1 cellular context compared by ENCODE assay signal in the genomic region with DNA sequence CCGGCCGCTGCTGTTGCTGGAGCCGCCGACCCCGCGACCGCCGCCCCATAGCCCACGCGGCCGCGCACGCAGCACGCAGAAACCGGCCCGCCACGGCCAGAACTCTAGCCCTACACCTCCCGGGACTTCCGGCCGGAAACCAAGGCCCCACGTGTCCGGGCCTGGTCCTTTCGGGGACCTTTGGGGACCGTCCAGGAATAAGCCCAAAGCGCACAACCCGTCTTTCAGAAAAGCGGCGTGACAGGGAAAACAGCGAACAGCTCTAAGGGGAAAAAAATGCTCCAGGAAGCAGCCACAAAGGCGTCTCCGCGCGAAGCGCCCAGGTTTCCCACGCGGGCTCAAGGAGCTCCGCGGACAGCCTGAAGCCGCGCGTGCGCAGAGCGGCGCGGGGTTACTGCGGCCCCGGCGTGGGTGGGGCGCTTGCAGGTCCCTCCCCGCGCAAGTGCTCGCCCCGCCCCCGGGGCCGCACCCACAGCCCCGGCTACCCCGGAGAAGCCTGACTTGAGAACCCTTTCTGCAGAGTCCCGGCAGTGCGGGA.
TF ChIP-seq lines count a peak whose summit lies in the region.

A gene (minus strand): TSS at position 114 of the 538 bp plus-strand sequence. CDS start 65 bp downstream, at position 49.
A gene with protein sequence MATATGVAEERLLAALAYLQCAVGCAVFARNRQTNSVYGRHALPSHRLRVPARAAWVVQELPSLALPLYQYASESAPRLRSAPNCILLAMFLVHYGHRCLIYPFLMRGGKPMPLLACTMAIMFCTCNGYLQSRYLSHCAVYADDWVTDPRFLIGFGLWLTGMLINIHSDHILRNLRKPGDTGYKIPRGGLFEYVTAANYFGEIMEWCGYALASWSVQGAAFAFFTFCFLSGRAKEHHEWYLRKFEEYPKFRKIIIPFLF (plus strand): TSS at position 510 of the 538 bp plus-strand sequence. CDS start 137 bp downstream, outside the sequence.

TF ChIP-seq in SK-N-SH, 30 proteins besides CTCF, POLR2A, EP300 and RAD21 (continued from another document):
- TF ChIP-seq, protein P1, sequence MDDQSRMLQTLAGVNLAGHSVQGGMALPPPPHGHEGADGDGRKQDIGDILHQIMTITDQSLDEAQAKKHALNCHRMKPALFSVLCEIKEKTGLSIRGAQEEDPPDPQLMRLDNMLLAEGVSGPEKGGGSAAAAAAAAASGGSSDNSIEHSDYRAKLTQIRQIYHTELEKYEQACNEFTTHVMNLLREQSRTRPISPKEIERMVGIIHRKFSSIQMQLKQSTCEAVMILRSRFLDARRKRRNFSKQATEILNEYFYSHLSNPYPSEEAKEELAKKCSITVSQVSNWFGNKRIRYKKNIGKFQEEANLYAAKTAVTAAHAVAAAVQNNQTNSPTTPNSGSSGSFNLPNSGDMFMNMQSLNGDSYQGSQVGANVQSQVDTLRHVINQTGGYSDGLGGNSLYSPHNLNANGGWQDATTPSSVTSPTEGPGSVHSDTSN (IDR thresholded peaks at IDR 0.05), result no peak
- TF ChIP-seq NRF1 (IDR thresholded peaks at IDR 0.05; ENCODE audit: low read depth, low read length) (peak; percentile 97), CHD2 (IDR thresholded peaks at IDR 0.05; ENCODE audit: low read length, partially characterized antibody) (no peak), FOXM1 (IDR thresholded peaks at IDR 0.05; ENCODE audit: low read depth) (no peak), SMC3 (IDR thresholded peaks at IDR 0.05; ENCODE audit: low read depth, low read length) (no peak), YY1 (IDR thresholded peaks at IDR 0.05; ENCODE audit: low read depth) (no peak), NFIC (IDR thresholded peaks at IDR 0.05; ENCODE audit: borderline replicate concordance) (no peak), POLR2AphosphoS5 (IDR thresholded peaks at IDR 0.05; ENCODE audit: low read depth, low read length) (peak; percentile 76), TAF1 (IDR thresholded peaks at IDR 0.05; ENCODE audit: borderline replicate concordance, low read depth, low read length) (peak; percentile 56), ELF1 (IDR thresholded peaks at IDR 0.05) (peak; percentile 78), MXI1 (IDR thresholded peaks at IDR 0.05; ENCODE audit: low read depth, low read length) (peak; percentile 98), TEAD4 (IDR thresholded peaks at IDR 0.05; ENCODE audit: borderline replicate concordance, insufficient read depth) (no peak), RFX5 (IDR thresholded peaks at IDR 0.05; ENCODE audit: low read length) (no peak), GABPA (IDR thresholded peaks at IDR 0.05; ENCODE audit: low read depth) (peak; percentile 81), EZH2phosphoT487 (IDR thresholded peaks at IDR 0.05; ENCODE audit: borderline replicate concordance, low read depth) (no peak)
- TF ChIP-seq, protein P2, sequence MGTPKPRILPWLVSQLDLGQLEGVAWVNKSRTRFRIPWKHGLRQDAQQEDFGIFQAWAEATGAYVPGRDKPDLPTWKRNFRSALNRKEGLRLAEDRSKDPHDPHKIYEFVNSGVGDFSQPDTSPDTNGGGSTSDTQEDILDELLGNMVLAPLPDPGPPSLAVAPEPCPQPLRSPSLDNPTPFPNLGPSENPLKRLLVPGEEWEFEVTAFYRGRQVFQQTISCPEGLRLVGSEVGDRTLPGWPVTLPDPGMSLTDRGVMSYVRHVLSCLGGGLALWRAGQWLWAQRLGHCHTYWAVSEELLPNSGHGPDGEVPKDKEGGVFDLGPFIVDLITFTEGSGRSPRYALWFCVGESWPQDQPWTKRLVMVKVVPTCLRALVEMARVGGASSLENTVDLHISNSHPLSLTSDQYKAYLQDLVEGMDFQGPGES (IDR thresholded peaks at IDR 0.05; ENCODE audit: low read depth, low read length), result no peak
- TF ChIP-seq, protein P3, sequence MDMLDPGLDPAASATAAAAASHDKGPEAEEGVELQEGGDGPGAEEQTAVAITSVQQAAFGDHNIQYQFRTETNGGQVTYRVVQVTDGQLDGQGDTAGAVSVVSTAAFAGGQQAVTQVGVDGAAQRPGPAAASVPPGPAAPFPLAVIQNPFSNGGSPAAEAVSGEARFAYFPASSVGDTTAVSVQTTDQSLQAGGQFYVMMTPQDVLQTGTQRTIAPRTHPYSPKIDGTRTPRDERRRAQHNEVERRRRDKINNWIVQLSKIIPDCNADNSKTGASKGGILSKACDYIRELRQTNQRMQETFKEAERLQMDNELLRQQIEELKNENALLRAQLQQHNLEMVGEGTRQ (IDR thresholded peaks at IDR 0.05; ENCODE audit: borderline replicate concordance, low read depth, low read length), result peak; percentile 80
- TF ChIP-seq, protein P4, sequence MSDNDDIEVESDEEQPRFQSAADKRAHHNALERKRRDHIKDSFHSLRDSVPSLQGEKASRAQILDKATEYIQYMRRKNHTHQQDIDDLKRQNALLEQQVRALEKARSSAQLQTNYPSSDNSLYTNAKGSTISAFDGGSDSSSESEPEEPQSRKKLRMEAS (IDR thresholded peaks at IDR 0.05; ENCODE audit: low read depth), result peak; percentile 95
